ENCODE assay signal across 1 cellular context in the genomic region with DNA sequence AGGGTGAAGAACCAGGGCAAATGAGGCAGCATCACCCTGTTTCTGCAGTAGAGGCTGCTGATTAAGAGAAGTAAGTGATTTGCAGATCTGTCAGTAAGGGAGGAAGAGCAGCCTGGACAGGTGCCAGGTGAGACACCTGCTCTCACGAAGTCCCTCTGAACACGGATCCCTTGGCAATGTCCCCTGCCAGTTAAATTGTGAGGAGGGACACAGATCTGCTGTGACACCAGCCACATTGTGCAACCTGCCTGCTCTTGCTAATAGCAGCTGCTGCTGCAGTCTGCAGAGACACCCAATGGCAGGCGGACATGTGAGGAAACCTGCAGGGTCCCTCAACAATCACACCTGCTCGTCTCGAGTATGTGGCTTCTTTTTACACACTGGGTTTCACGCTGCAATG.
TF ChIP-seq lines count a peak whose summit lies in the region.

No MANE protein-coding gene starts in this region.

TF ChIP-seq in WTC11, 78 proteins besides CTCF, POLR2A, EP300 and RAD21 (continued from another document):
- TF ChIP-seq, protein P1, sequence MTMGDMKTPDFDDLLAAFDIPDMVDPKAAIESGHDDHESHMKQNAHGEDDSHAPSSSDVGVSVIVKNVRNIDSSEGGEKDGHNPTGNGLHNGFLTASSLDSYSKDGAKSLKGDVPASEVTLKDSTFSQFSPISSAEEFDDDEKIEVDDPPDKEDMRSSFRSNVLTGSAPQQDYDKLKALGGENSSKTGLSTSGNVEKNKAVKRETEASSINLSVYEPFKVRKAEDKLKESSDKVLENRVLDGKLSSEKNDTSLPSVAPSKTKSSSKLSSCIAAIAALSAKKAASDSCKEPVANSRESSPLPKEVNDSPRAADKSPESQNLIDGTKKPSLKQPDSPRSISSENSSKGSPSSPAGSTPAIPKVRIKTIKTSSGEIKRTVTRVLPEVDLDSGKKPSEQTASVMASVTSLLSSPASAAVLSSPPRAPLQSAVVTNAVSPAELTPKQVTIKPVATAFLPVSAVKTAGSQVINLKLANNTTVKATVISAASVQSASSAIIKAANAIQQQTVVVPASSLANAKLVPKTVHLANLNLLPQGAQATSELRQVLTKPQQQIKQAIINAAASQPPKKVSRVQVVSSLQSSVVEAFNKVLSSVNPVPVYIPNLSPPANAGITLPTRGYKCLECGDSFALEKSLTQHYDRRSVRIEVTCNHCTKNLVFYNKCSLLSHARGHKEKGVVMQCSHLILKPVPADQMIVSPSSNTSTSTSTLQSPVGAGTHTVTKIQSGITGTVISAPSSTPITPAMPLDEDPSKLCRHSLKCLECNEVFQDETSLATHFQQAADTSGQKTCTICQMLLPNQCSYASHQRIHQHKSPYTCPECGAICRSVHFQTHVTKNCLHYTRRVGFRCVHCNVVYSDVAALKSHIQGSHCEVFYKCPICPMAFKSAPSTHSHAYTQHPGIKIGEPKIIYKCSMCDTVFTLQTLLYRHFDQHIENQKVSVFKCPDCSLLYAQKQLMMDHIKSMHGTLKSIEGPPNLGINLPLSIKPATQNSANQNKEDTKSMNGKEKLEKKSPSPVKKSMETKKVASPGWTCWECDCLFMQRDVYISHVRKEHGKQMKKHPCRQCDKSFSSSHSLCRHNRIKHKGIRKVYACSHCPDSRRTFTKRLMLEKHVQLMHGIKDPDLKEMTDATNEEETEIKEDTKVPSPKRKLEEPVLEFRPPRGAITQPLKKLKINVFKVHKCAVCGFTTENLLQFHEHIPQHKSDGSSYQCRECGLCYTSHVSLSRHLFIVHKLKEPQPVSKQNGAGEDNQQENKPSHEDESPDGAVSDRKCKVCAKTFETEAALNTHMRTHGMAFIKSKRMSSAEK (CRISPR knock-in tag; IDR thresholded peaks at IDR 0.05; ENCODE audit: borderline replicate concordance), result no peak
- TF ChIP-seq, protein P2, sequence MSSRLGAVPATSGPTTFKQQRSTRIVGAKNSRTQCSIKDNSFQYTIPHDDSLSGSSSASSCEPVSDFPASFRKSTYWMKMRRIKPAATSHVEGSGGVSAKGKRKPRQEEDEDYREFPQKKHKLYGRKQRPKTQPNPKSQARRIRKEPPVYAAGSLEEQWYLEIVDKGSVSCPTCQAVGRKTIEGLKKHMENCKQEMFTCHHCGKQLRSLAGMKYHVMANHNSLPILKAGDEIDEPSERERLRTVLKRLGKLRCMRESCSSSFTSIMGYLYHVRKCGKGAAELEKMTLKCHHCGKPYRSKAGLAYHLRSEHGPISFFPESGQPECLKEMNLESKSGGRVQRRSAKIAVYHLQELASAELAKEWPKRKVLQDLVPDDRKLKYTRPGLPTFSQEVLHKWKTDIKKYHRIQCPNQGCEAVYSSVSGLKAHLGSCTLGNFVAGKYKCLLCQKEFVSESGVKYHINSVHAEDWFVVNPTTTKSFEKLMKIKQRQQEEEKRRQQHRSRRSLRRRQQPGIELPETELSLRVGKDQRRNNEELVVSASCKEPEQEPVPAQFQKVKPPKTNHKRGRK (CRISPR knock-in tag; IDR thresholded peaks at IDR 0.05; ENCODE audit: borderline replicate concordance), result no peak
